12 cellular contexts compared by ENCODE assay signal in genomic region chr22:39177456-39177775, GRCh38. TPM values are rescaled to one million over a fixed set of nuclear protein-coding genes. Genes with fewer than 3 reads are reported as not detected.
DNase-seq lines count a peak whose midpoint lies in the region; TF ChIP-seq lines count a peak whose summit lies in the region.
"Had no signal": no experiment of that assay in that cellular context is flagged by ENCODE, and none has a peak within 500 bp of the region (broad histone marks: within the 10 kb centered on the region; RNA-seq: fewer than 3 reads in every experiment).

No MANE protein-coding gene starts in this region.

- peak; percentile 36 for DNase-seq in activated CD4-positive, alpha-beta memory T cell treated with anti-CD3 and anti-CD28 coated beads for 36 hours
- DNase-seq in MG63 (no peak), caudate nucleus (lab: John Stamatoyannopoulos, UW) (no peak), NCI-H774 (lab: John Stamatoyannopoulos, UW) (no peak)
- DNase-seq: DND-41, NCI-H187, OCI-M1 had no signal

- POLR2A ChIA-PET in activated CD4-positive, alpha-beta memory T cell treated with anti-CD3 and anti-CD28 coated beads for 36 hours (lab: Charles Lee), result interaction anchor here (0.6 to 1.0 kb wide), 2 partner anchors 10 to 141 kb away, joined by 3 read pairs; no protein-coding TSS in a partner anchor

- H3K27me3 ChIP-seq in HUES48 (ENCODE audit: control insufficient read depth, insufficient read depth, low read length) (no peaks in the 10 kb centered on the region), liver (ENCODE audit: control insufficient read depth in 4 of 4, insufficient read depth in 4 of 4, low read length in 3 of 4) (no peaks in the 10 kb centered on the region), stomach smooth muscle (ENCODE audit: control insufficient read depth in 1 of 2, insufficient read depth in 2 of 2, low read length in 2 of 2) (no peaks in the 10 kb centered on the region), MG63 (no peaks in the 10 kb centered on the region)

- peak overlapping the region; percentile 94 for H3K27ac ChIP-seq in HUES48 (ENCODE audit: low read depth, low read length)
- H3K27ac ChIP-seq in liver (ENCODE audit: low read depth in 1 of 2, low read length in 2 of 2), result peak overlapping the region; percentile 53 to 72
- peak overlapping the region; percentile 6 for H3K27ac ChIP-seq in stomach smooth muscle (ENCODE audit: low read length)
- H3K27ac ChIP-seq in caudate nucleus (ENCODE audit: low read depth, low read length), result no peak overlapping the region

- H3K4me3 ChIP-seq in HUES48 (ENCODE audit: low read depth, low read length) (no peak overlapping the region), liver (ENCODE audit: low read depth in 1 of 3, low read length in 3 of 3) (no peak overlapping the region), stomach smooth muscle (ENCODE audit: low read length in 2 of 2) (no peak overlapping the region), MG63 (no peak overlapping the region)

- H3K4me1 ChIP-seq in HUES48 (ENCODE audit: control insufficient read depth, insufficient read depth, low read length), result peaks cover 41% of the 10 kb centered on the region
- peaks cover 0 to 29% (median 2%) of the 10 kb centered on the region in 4 donors for H3K4me1 ChIP-seq in liver (ENCODE audit: control insufficient read depth in 4 of 4, insufficient read depth in 4 of 4, low read length in 3 of 4)
- H3K4me1 ChIP-seq in stomach smooth muscle (ENCODE audit: control insufficient read depth, insufficient read depth, low read length), result peaks cover 48% of the 10 kb centered on the region

- H3K36me3 Mint-ChIP-seq in activated CD4-positive, alpha-beta memory T cell treated with anti-CD3 and anti-CD28 coated beads for 36 hours, result no peaks in the 10 kb centered on the region

- 92% methylated on average over 2 of the region's 2 CpGs for WGBS in liver

- intact Hi-C loops in activated CD4-positive, alpha-beta memory T cell treated with anti-CD3 and anti-CD28 coated beads for 36 hours (cut with micrococcal nuclease), result no loop called here

- H3K4me1 Mint-ChIP-seq in activated CD4-positive, alpha-beta memory T cell treated with anti-CD3 and anti-CD28 coated beads for 36 hours (ENCODE audit: low read depth), result peaks cover 42% of the 10 kb centered on the region

- H3K4me3 Mint-ChIP-seq in activated CD4-positive, alpha-beta memory T cell treated with anti-CD3 and anti-CD28 coated beads for 36 hours, result no peak overlapping the region
- H3K4me3 Mint-ChIP-seq: stimulated activated naive CD8-positive, alpha-beta T cell treated with anti-CD3 and anti-CD28 coated beads, Interleukin-15, Interleukin-2, amounts not matched to agents 100 ng/mL and 50 ng/mL, for 24 hours had no signal

- H3K9ac ChIP-seq in HUES48 (ENCODE audit: low read depth, low read length) (no peak overlapping the region), liver (ENCODE audit: low read depth in 1 of 2, low read length in 2 of 2) (no peak overlapping the region), stomach smooth muscle (ENCODE audit: low read length in 2 of 2) (no peak overlapping the region)

- no peak for TF ChIP-seq CTCF in liver (IDR thresholded peaks at IDR 0.05; ENCODE audit: low read depth, low read length, missing input control)

- H3K36me3 ChIP-seq in HUES48 (ENCODE audit: control insufficient read depth, insufficient read depth, low read length), result no peaks in the 10 kb centered on the region
- no peaks in the 10 kb centered on the region for H3K36me3 ChIP-seq in liver (ENCODE audit: control insufficient read depth in 4 of 4, insufficient read depth in 3 of 4, low read depth in 1 of 4, low read length in 3 of 4)
- H3K36me3 ChIP-seq in stomach smooth muscle (ENCODE audit: control insufficient read depth in 2 of 2, insufficient read depth in 2 of 2, low read length in 2 of 2), result no peaks in the 10 kb centered on the region
- no peaks in the 10 kb centered on the region for H3K36me3 ChIP-seq in MG63

- no peak for TF ChIP-seq RAD21 in liver (IDR thresholded peaks at IDR 0.05)

- H3K9me3 ChIP-seq in HUES48 (ENCODE audit: control insufficient read depth, insufficient read depth, low read length) (no peaks in the 10 kb centered on the region), liver (ENCODE audit: control insufficient read depth in 4 of 4, low read length in 3 of 4) (no peaks in the 10 kb centered on the region), stomach smooth muscle (ENCODE audit: control insufficient read depth in 2 of 2, low read length in 2 of 2) (peaks cover 0 to 4% of the 10 kb centered on the region in 2 donors), MG63 (no peaks in the 10 kb centered on the region)

- no peaks in the 10 kb centered on the region for H3K27me3 Mint-ChIP-seq in activated CD4-positive, alpha-beta memory T cell treated with anti-CD3 and anti-CD28 coated beads for 36 hours
- H3K27me3 Mint-ChIP-seq: stimulated activated naive CD8-positive, alpha-beta T cell treated with anti-CD3 and anti-CD28 coated beads, Interleukin-15, Interleukin-2, amounts not matched to agents 100 ng/mL and 50 ng/mL, for 24 hours had no signal

- peaks cover 11% of the 10 kb centered on the region for H3K9me3 Mint-ChIP-seq in activated CD4-positive, alpha-beta memory T cell treated with anti-CD3 and anti-CD28 coated beads for 36 hours
- H3K9me3 Mint-ChIP-seq: activated T-helper 2 cell treated with anti-CD3 and anti-CD28 coated beads, Interferon-gamma antibody, Interleukin-2, Interleukin-4, amounts not matched to agents 10 μg/mL and 5 μg/mL and 100 μg/mL, durations not matched to agents 14 hours and 24 hours and 36 hours had no signal

- CTCF ChIA-PET in activated CD4-positive, alpha-beta memory T cell treated with anti-CD3 and anti-CD28 coated beads for 36 hours (lab: Charles Lee), result interaction anchor here (1.4 to 1.7 kb wide), 2 partner anchors 129 to 133 kb away, joined by 5 to 6 read pairs; no protein-coding TSS in a partner anchor

- no peak overlapping the region for H3K27ac Mint-ChIP-seq in activated CD4-positive, alpha-beta memory T cell treated with anti-CD3 and anti-CD28 coated beads for 36 hours
- H3K27ac Mint-ChIP-seq: activated T-helper 2 cell treated with anti-CD3 and anti-CD28 coated beads, Interferon-gamma antibody, Interleukin-2, Interleukin-4, amounts not matched to agents 10 μg/mL and 5 μg/mL and 100 μg/mL, durations not matched to agents 14 hours and 24 hours and 36 hours; stimulated activated naive CD8-positive, alpha-beta T cell treated with anti-CD3 and anti-CD28 coated beads, Interleukin-15, Interleukin-2, amounts not matched to agents 100 ng/mL and 50 ng/mL, for 24 hours had no signal

TF ChIP-seq in liver, 16 proteins besides CTCF, POLR2A, EP300 and RAD21 (continues in another document):
- TF ChIP-seq TAF1 (conservative IDR thresholded peaks at IDR 0.05) (no peak), SP1 (IDR thresholded peaks at IDR 0.05) (no peak), JUND (IDR thresholded peaks at IDR 0.05) (no peak), YY1 (IDR thresholded peaks at IDR 0.05) (no peak), FOXA2 (IDR thresholded peaks at IDR 0.05) (no peak), NR2F2 (IDR thresholded peaks at IDR 0.05) (no peak), FOXA1 (IDR thresholded peaks at IDR 0.05) (no peak), EGR1 (IDR thresholded peaks at IDR 0.05; ENCODE audit: low read depth in 2 of 2) (no peak), REST (IDR thresholded peaks at IDR 0.05) (no peak), MAX (IDR thresholded peaks at IDR 0.05) (no peak), RXRA (IDR thresholded peaks at IDR 0.05) (no peak), HNF4A (conservative IDR thresholded peaks at IDR 0.05) (no peak), ATF3 (IDR thresholded peaks at IDR 0.05) (no peak), HNF4G (IDR thresholded peaks at IDR 0.05) (no peak), GABPA (IDR thresholded peaks at IDR 0.05 in 1 of 2, conservative IDR thresholded peaks at IDR 0.05 in 1 of 2) (no peak)

RNA-seq across cellular contexts. Expression of gene CBX7, which starts 24.9 kb away (rescaled TPM):
- total RNA-seq in activated CD4-positive, alpha-beta memory T cell treated with anti-CD3 and anti-CD28 coated beads for 36 hours, result 10 to 100 TPM; 35.7 to 37.7 TPM
- 10 to 100 TPM; 15.9 to 21.8 TPM for total RNA-seq in liver
- polyA plus RNA-seq in liver, result 10 to 100 TPM in 1 of 2 donors, 1 to 10 TPM in 1; 2.2 to 14.0 TPM
- total RNA-seq in MG63 (2014; rRNA removed; shearing (Covaris generic); ENCODE audit: low replicate concordance), result 7.9 and 13.6 TPM in 2 replicates
